In the genomic region with DNA sequence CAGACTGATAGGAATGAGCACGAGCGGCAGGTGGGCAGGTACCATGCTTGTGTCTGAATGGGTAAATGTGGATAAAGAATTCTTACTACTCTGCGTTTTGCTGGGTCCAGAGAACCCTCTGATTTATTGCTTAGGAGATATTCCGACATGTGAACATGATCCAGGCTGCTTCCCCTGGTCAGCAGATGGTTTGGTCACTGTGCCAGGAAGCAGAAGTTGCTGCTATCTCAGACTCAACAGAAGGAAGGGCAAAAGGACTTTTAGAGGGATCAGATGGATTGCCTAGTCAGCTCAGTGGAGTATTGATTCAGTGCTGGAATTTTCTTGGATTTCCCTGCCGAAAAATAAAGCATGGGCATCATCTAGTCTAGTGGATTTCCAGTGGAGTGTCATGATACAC, we compare ENCODE assay signal across 16 cellular contexts.
DNase-seq lines count a peak whose midpoint lies in the region; ATAC-seq and TF ChIP-seq lines count a peak whose summit lies in the region.
"Had no signal": no experiment of that assay in that cellular context is flagged by ENCODE, and none has a peak within 500 bp of the region (broad histone marks: within the 10 kb centered on the region; RNA-seq: fewer than 3 reads in every experiment).

No MANE protein-coding gene starts in this region.

- no peaks in the 10 kb centered on the region for H3K27me3 ChIP-seq in CD8-positive, alpha-beta memory T cell (ENCODE audit: insufficient read depth, low read length, poor library complexity, severe bottlenecking)
- H3K27me3 ChIP-seq: BE2C had no signal

- CTCF ChIA-PET in CD8-positive, alpha-beta memory T cell (lab: Charles Lee): no interaction called here

- no peak overlapping the region for H3K4me3 Mint-ChIP-seq in CD8-positive, alpha-beta memory T cell
- no peak overlapping the region for H3K4me3 Mint-ChIP-seq in stimulated activated naive CD8-positive, alpha-beta T cell treated with anti-CD3 and anti-CD28 coated beads, Interleukin-15, amount 100 ng/mL, for 72 hours
- H3K4me3 Mint-ChIP-seq: CD4-positive, alpha-beta memory T cell; H9 had no signal

- TF ChIP-seq CTCF in fibroblast of villous mesenchyme (IDR thresholded peaks at IDR 0.05; ENCODE audit: insufficient read depth, low read depth, low read length): no peak

- H3K9me3 ChIP-seq in CD8-positive, alpha-beta memory T cell (ENCODE audit: low read length): no peaks in the 10 kb centered on the region
- H3K9me3 ChIP-seq: BE2C, Caco-2 had no signal

- no peaks in the 10 kb centered on the region for H3K36me3 Mint-ChIP-seq in CD8-positive, alpha-beta memory T cell
- H3K36me3 Mint-ChIP-seq: CD4-positive, alpha-beta memory T cell had no signal

- POLR2A ChIA-PET in CD8-positive, alpha-beta memory T cell (lab: Charles Lee): no interaction called here

- no peak overlapping the region for H3K27ac Mint-ChIP-seq in CD8-positive, alpha-beta memory T cell
- H3K27ac Mint-ChIP-seq in stimulated activated naive CD8-positive, alpha-beta T cell treated with anti-CD3 and anti-CD28 coated beads, Interleukin-15, amount 100 ng/mL, for 72 hours: no peak overlapping the region
- H3K27ac Mint-ChIP-seq: CD4-positive, alpha-beta memory T cell; H9 had no signal

- no peaks in the 10 kb centered on the region for H3K27me3 Mint-ChIP-seq in CD8-positive, alpha-beta memory T cell
- no peaks in the 10 kb centered on the region for H3K27me3 Mint-ChIP-seq in stimulated activated naive CD8-positive, alpha-beta T cell treated with anti-CD3 and anti-CD28 coated beads, Interleukin-15, amount 100 ng/mL, for 72 hours

- DNase-seq in NCI-H69 (lab: John Stamatoyannopoulos, UW): peak; percentile 51
- peak; percentile 77 for DNase-seq in cerebellum (ENCODE audit: low spot score)
- peak; percentile 5 for DNase-seq in fibroblast of villous mesenchyme (ENCODE audit: low read depth)
- DNase-seq in pulmonary artery endothelial cell (ENCODE audit: low read depth, low spot score): peak; percentile 2
- no peak for DNase-seq in CD8-positive, alpha-beta memory T cell
- no peak for DNase-seq in stimulated activated naive CD8-positive, alpha-beta T cell treated with anti-CD3 and anti-CD28 coated beads, Interleukin-15, amount 100 ng/mL, for 72 hours
- DNase-seq in kidney glomerular epithelial cell (lab: John Stamatoyannopoulos, UW): no peak
- DNase-seq: BE2C; Caco-2; CD4-positive, alpha-beta memory T cell; GOT3; H9 had no signal

- no peaks in the 10 kb centered on the region for H3K4me1 Mint-ChIP-seq in CD8-positive, alpha-beta memory T cell
- no peaks in the 10 kb centered on the region for H3K4me1 Mint-ChIP-seq in stimulated activated naive CD8-positive, alpha-beta T cell treated with anti-CD3 and anti-CD28 coated beads, Interleukin-15, amount 100 ng/mL, for 72 hours
- H3K4me1 Mint-ChIP-seq: CD4-positive, alpha-beta memory T cell had no signal

- no peak overlapping the region for H3K27ac ChIP-seq in CD8-positive, alpha-beta memory T cell (ENCODE audit: low read depth, low read length)
- H3K27ac ChIP-seq: C4-2B, HL-60 had no signal

- no peak overlapping the region for H3K4me3 ChIP-seq in fibroblast of villous mesenchyme (ENCODE audit: low read depth, low read length)
- H3K4me3 ChIP-seq in CD8-positive, alpha-beta memory T cell (ENCODE audit: low read length): no peak overlapping the region
- H3K4me3 ChIP-seq: GM12878, K562 had no signal

- H3K36me3 ChIP-seq in CD8-positive, alpha-beta memory T cell (ENCODE audit: insufficient read depth, low read length): no peaks in the 10 kb centered on the region
- H3K36me3 ChIP-seq: BE2C had no signal

- H3K4me1 ChIP-seq in CD8-positive, alpha-beta memory T cell (ENCODE audit: insufficient read depth, low read length): no peaks in the 10 kb centered on the region
- H3K4me1 ChIP-seq: BE2C, Caco-2 had no signal

- no peaks in the 10 kb centered on the region for H3K9me3 Mint-ChIP-seq in CD8-positive, alpha-beta memory T cell
- peaks cover 4 to 11% of the 10 kb centered on the region in 2 donors for H3K9me3 Mint-ChIP-seq in stimulated activated naive CD8-positive, alpha-beta T cell treated with anti-CD3 and anti-CD28 coated beads, Interleukin-15, amount 100 ng/mL, for 72 hours
- H3K9me3 Mint-ChIP-seq: H9 had no signal

- ATAC-seq in stimulated activated naive CD8-positive, alpha-beta T cell treated with anti-CD3 and anti-CD28 coated beads, Interleukin-15, amount 100 ng/mL, for 72 hours: no peak
- ATAC-seq: GM12878, K562 had no signal

Comparison
In these comparisons a context has a peak if more than half of its experiments do, and no peak if none do; other contexts are left out.
1. DNase-seq: peak in NCI-H69 (single experiment), cerebellum (single experiment), fibroblast of villous mesenchyme (single experiment) and pulmonary artery endothelial cell (single experiment); none in CD8-positive, alpha-beta memory T cell (0 of 5), stimulated activated naive CD8-positive, alpha-beta T cell treated with anti-CD3 and anti-CD28 coated beads, Interleukin-15, amount 100 ng/mL, for 72 hours (0 of 2) and kidney glomerular epithelial cell (single experiment).